Comparison of ENCODE assay signal across 18 cellular contexts in genomic region chr1:159932296-159933285, GRCh38. TPM values are rescaled to one million over a fixed set of nuclear protein-coding genes. Genes with fewer than 3 reads are reported as not detected.
DNase-seq lines count a peak whose midpoint lies in the region; ATAC-seq, FAIRE-seq and TF ChIP-seq lines count a peak whose summit lies in the region.
"Had no signal": no experiment of that assay in that cellular context is flagged by ENCODE, and none has a peak within 500 bp of the region (broad histone marks: within the 10 kb centered on the region; RNA-seq: fewer than 3 reads in every experiment).

No MANE protein-coding gene starts in this region.

- no peak for FAIRE-seq in RCC 7860 (lab: Jason Lieb, UNC)
- FAIRE-seq: H54, pancreas had no signal

- peaks cover 15 to 48% (median 31%) of the 10 kb centered on the region in 6 donors for H3K4me1 ChIP-seq in spleen
- H3K4me1 ChIP-seq: pancreas had no signal

- DNase-seq in GM13976 (ENCODE audit: low spot score) = peak; percentile 24
- peak; percentile 53 for DNase-seq in RCC 7860 (ENCODE audit: low spot score)
- no peak for DNase-seq in epithelial cell of prostate (ENCODE audit: low read depth, low spot score)
- peak; percentile 69 for DNase-seq in spleen
- no peak for DNase-seq in retina
- DNase-seq: activated CD8-positive, alpha-beta memory T cell treated with anti-CD3 and anti-CD28 coated beads, Interleukin-2, amount 10 ng/mL, durations not matched to agents 7 days and 5 days; NCI-H1417 treated with DMSO at 0.1 percent for 48 hours; NCI-H226; SHP77; stimulated activated CD4-positive, alpha-beta T cell treated with anti-CD3 and anti-CD28 coated beads, Interleukin-4, amount 100 ng/mL, for 24 hours; T-helper 2 cell had no signal

- peaks cover 0 to 10% (median 0%) of the 10 kb centered on the region in 7 donors for H3K27me3 ChIP-seq in spleen (replicated peaks in 1 of 7)
- H3K27me3 ChIP-seq: pancreas had no signal

- ATAC-seq in HG03460 (IDR thresholded peaks at IDR 0.05; ENCODE audit: unreplicated experiment) = no peak
- no peak for ATAC-seq in GM21515 (IDR thresholded peaks at IDR 0.05; ENCODE audit: unreplicated experiment)
- ATAC-seq: activated CD8-positive, alpha-beta memory T cell treated with anti-CD3 and anti-CD28 coated beads, Interleukin-2, amount 10 ng/mL, durations not matched to agents 7 days and 5 days; pancreas had no signal

- no peak for TF ChIP-seq CTCF in GM13976 (IDR thresholded peaks at IDR 0.05; ENCODE audit: borderline replicate concordance, control extremely low read depth, extremely low read depth, insufficient read depth, missing control alignments)
- TF ChIP-seq CTCF in spleen (IDR thresholded peaks at IDR 0.05 in 8 of 11, conservative IDR thresholded peaks at IDR 0.05 in 3 of 11) = no peak

- TF ChIP-seq POLR2A in spleen (IDR thresholded peaks at IDR 0.05) = no peak

- in situ Hi-C loops in GM13976 (cut with MboI; ENCODE audit: low sequenced_read_pairs, unreplicated experiment) = loop anchor here (10.0 kb wide), 1 partner anchor 72 kb away; no protein-coding TSS in a partner anchor

- H3K27ac ChIP-seq in epithelial cell of prostate = peak overlapping the region; percentile 48
- H3K27ac ChIP-seq in spleen = no peak overlapping the region
- H3K27ac ChIP-seq: pancreas had no signal

- H3K4me3 ChIP-seq in spleen = no peak overlapping the region
- H3K4me3 ChIP-seq: pancreas had no signal

- H3K9me3 ChIP-seq in spleen = no peaks in the 10 kb centered on the region
- H3K9me3 ChIP-seq: pancreas had no signal

- intact Hi-C loops in spleen (cut with DNase I; ENCODE audit: low total_unique reads) = no loop called here

- H3K36me3 ChIP-seq in spleen = no peaks in the 10 kb centered on the region
- H3K36me3 ChIP-seq: pancreas had no signal

- 66 to 81% (median 72%) methylated on average over 15 to 16 of the region's 16 CpGs for WGBS in spleen, 5 donors

RNA-seq across cellular contexts. Expression of gene TAGLN2, which starts 7.3 kb away (rescaled TPM):
- total RNA-seq in spleen = 100 to 1,000 TPM; 341 to 505 (median 407) TPM
- polyA plus RNA-seq in spleen = 100 to 1,000 TPM; 351 to 525 (median 475) TPM

RNA-seq across cellular contexts. Expression of gene IGSF9, which starts 12.8 kb away (rescaled TPM):
- 1 to 10 TPM in 4 of 7 donors, under 1 TPM in 3; 0.64 to 2.1 (median 1.1) TPM for total RNA-seq in spleen
- under 1 TPM; 0.12 to 0.80 (median 0.46) TPM for polyA plus RNA-seq in spleen
- total RNA-seq: activated CD8-positive, alpha-beta memory T cell treated with anti-CD3 and anti-CD28 coated beads, Interleukin-2, amount 10 ng/mL, durations not matched to agents 7 days and 5 days; LHCN-M2 had no signal

RNA-seq across cellular contexts. Expression of gene SLAMF9, which starts 21.4 kb away (rescaled TPM):
- 1 to 10 TPM in 1 of 7 donors, under 1 TPM in 2, not detected in 4; 0.67 to 1.3 (median 0.89) TPM for total RNA-seq in spleen
- under 1 TPM; 0.14 to 0.26 (median 0.22) TPM for polyA plus RNA-seq in spleen
- total RNA-seq: activated CD8-positive, alpha-beta memory T cell treated with anti-CD3 and anti-CD28 coated beads, Interleukin-2, amount 10 ng/mL, durations not matched to agents 7 days and 5 days; LHCN-M2; lower leg skin; myocyte; pancreas had no signal
- polyA plus RNA-seq: pancreas had no signal

RNA-seq across cellular contexts. Expression of gene CFAP45, which starts 32.6 kb away (rescaled TPM):
- 1 to 10 TPM; 1.1 to 3.0 (median 2.0) TPM for total RNA-seq in spleen
- 1 to 10 TPM in 2 of 3 donors, under 1 TPM in 1; 0.58 to 2.8 (median 1.2) TPM for polyA plus RNA-seq in spleen
- total RNA-seq: myocyte had no signal

Comparison
In these comparisons a context has a peak if more than half of its experiments do, and no peak if none do; other contexts are left out.
1. DNase-seq: peak in GM13976 (single experiment), RCC 7860 (single experiment) and spleen (single experiment); none in epithelial cell of prostate (single experiment) and retina (single experiment).